Comparison of ENCODE assay signal across 32 cellular contexts in the genomic region with DNA sequence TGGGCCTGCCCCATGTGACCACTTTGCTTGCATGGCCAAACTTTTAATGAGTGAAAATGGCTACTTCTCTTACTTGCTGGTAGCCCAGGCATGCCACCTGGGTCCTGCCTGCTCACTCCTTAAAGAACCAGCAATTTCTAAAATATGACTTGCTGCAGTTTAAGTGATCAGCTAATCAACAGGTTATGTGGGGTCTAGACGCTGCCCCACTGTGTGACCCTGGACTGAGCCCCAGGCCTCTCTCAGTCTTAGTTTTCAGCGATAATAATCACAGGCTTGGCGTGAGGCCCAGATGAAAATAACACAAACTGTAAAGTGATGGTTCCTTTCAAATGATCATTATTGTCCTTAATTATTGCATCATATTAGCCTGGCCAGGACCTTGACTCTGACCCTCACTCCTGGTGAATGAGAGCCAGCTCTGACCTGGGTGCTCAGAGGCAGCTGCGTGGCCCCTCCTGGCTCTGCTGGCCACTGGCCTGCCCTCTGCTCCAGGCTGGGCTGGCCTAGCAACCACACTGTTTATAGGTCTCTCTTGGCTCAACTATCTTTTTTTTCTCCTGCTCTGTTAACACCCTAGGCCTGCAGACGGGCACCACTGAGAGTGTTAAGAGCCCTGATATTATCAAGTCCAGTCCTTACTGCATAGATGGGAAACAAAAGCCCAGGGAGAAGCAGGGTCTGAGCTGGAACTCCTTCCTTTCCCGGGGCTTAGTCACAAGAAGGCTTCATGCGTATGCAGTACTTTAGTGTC.
DNase-seq lines count a peak whose midpoint lies in the region; ATAC-seq, FAIRE-seq and TF ChIP-seq lines count a peak whose summit lies in the region.
"Had no signal": no experiment of that assay in that cellular context is flagged by ENCODE, and none has a peak within 500 bp of the region (broad histone marks: within the 10 kb centered on the region; RNA-seq: fewer than 3 reads in every experiment).

No MANE protein-coding gene starts in this region.

- H3K36me3 Mint-ChIP-seq in activated CD4-positive, alpha-beta T cell treated with anti-CD3 and anti-CD28 coated beads, Interleukin-2, amount 10 ng/mL, durations not matched to agents 24 days and 14 days (ENCODE audit: low read depth): no peaks in the 10 kb centered on the region
- H3K36me3 Mint-ChIP-seq: activated naive CD4-positive, alpha-beta T cell treated with anti-CD3 and anti-CD28 coated beads, Interleukin-2, amount 50 U/mL, for 72 hours; naive thymus-derived CD4-positive, alpha-beta T cell had no signal

- TF ChIP-seq EP300 in HepG2 (IDR thresholded peaks at IDR 0.05; ENCODE audit: low read depth in 2 of 2, low read length in 2 of 2) (no peak), HepG2 (CRISPR knock-in tag; IDR thresholded peaks at IDR 0.05; ENCODE audit: borderline replicate concordance) (no peak)

- H3K9ac ChIP-seq in HepG2 (ENCODE audit: insufficient read depth, low read depth, low read length): no peak overlapping the region
- H3K9ac ChIP-seq: KMS-11 had no signal

- H3K4me3 ChIP-seq in HepG2 (replicated peaks in 1 of 3; ENCODE audit: insufficient read depth in 1 of 3, low read depth in 2 of 3, low read length in 3 of 3) (no peak overlapping the region), gastrocnemius medialis (no peak overlapping the region)
- H3K4me3 ChIP-seq: psoas muscle, transverse colon had no signal

- FAIRE-seq in HepG2 (lab: Jason Lieb, UNC): no peak
- FAIRE-seq: islet of Langerhans had no signal

- TF ChIP-seq POLR2A in HepG2 (IDR thresholded peaks at IDR 0.05; ENCODE audit: insufficient read depth in 1 of 2, low read depth in 2 of 2, low read length in 2 of 2) (no peak), gastrocnemius medialis (IDR thresholded peaks at IDR 0.05) (no peak)

- H3K27me3 ChIP-seq in HepG2 (ENCODE audit: control insufficient read depth in 1 of 2, insufficient read depth in 2 of 2, low read length in 2 of 2): peaks cover 6 to 41% of the 10 kb centered on the region in 2 experiments; a peak in 3 of 5 replicates
- H3K27me3 ChIP-seq in gastrocnemius medialis: no peaks in the 10 kb centered on the region
- H3K27me3 ChIP-seq: brain microvascular endothelial cell, transverse colon had no signal

- POLR2A ChIA-PET in HepG2 (lab: Yijun Ruan, JAX): no interaction called here

- H3K27ac ChIP-seq in HepG2 (ENCODE audit: extremely low read length, insufficient read depth, low read length) (no peak overlapping the region), gastrocnemius medialis (no peak overlapping the region)
- H3K27ac ChIP-seq: brain microvascular endothelial cell, KMS-11, psoas muscle, transverse colon had no signal

- no peak for ATAC-seq in HepG2
- ATAC-seq in gastrocnemius medialis: no peak
- ATAC-seq: activated naive CD4-positive, alpha-beta T cell treated with anti-CD3 and anti-CD28 coated beads, Interleukin-2, amount 50 U/mL, for 72 hours; naive thymus-derived CD4-positive, alpha-beta T cell; PC-3; psoas muscle had no signal

- no peaks in the 10 kb centered on the region for H4K20me1 ChIP-seq in HepG2 (ENCODE audit: insufficient read depth, low read length)

- H3K4me1 ChIP-seq in HepG2 (ENCODE audit: insufficient read depth, low read length): peaks cover 5% of the 10 kb centered on the region; the same call in 1 of the 2 replicates
- peaks cover 0 to 5% of the 10 kb centered on the region in 2 donors for H3K4me1 ChIP-seq in gastrocnemius medialis
- H3K4me1 ChIP-seq: psoas muscle had no signal

- CTCF ChIA-PET in HepG2 (lab: Yijun Ruan, JAX; ENCODE audit: low intra/inter-chr PET ratio, low total read pairs): no interaction called here

- TF ChIP-seq CTCF in HepG2 (CRISPR knock-in tag; IDR thresholded peaks at IDR 0.05) (no peak), gastrocnemius medialis (IDR thresholded peaks at IDR 0.05 in 4 of 5, conservative IDR thresholded peaks at IDR 0.05 in 1 of 5) (no peak)

- no TSS peak for BruUV-seq in HepG2 (replicated peaks; lab: Mats Ljungman, UMichigan)

- 13% methylated on average over 6 of the region's 7 CpGs for WGBS in HepG2 (ENCODE audit: low lambda C conversion rate)

- H3K9me3 ChIP-seq in HepG2 (ENCODE audit: low read length): no peaks in the 10 kb centered on the region
- no peaks in the 10 kb centered on the region for H3K9me3 ChIP-seq in gastrocnemius medialis
- H3K9me3 ChIP-seq: psoas muscle, transverse colon had no signal

- in situ Hi-C loops in HepG2 (cut with HindIII; ENCODE audit: extremely low pct_ligation_motif_present, low pct_unique_long_range_greater_than_20kb) (loop anchor here (10.0 kb wide), 1 partner anchor 820 kb away; no protein-coding TSS in a partner anchor), gastrocnemius medialis (cut with MboI; ENCODE audit: low sequenced_read_pairs in 4 of 4) (loop anchor here in 2 of 4 donors (5.0 kb wide), 1 partner anchor 308 kb away; no protein-coding TSS in a partner anchor)

- H3K27ac Mint-ChIP-seq in activated CD4-positive, alpha-beta T cell treated with anti-CD3 and anti-CD28 coated beads, Interleukin-2, amount 10 ng/mL, durations not matched to agents 24 days and 14 days: no peak overlapping the region
- H3K27ac Mint-ChIP-seq: activated naive CD4-positive, alpha-beta T cell treated with anti-CD3 and anti-CD28 coated beads, Interleukin-2, amount 50 U/mL, for 72 hours; CD4-positive, alpha-beta T cell; naive thymus-derived CD4-positive, alpha-beta T cell had no signal

- H2AFZ ChIP-seq in HepG2 (ENCODE audit: low read length): no peak overlapping the region

- H3K4me3 Mint-ChIP-seq in activated CD4-positive, alpha-beta T cell treated with anti-CD3 and anti-CD28 coated beads, Interleukin-2, amount 10 ng/mL, durations not matched to agents 24 days and 14 days: no peak overlapping the region
- H3K4me3 Mint-ChIP-seq: naive thymus-derived CD4-positive, alpha-beta T cell had no signal

- H3K27me3 Mint-ChIP-seq in activated CD4-positive, alpha-beta T cell treated with anti-CD3 and anti-CD28 coated beads, Interleukin-2, amount 10 ng/mL, durations not matched to agents 24 days and 14 days: peaks cover 2% of the 10 kb centered on the region
- H3K27me3 Mint-ChIP-seq: CD4-positive, alpha-beta T cell had no signal

- peak; percentile 47 for DNase-seq in activated CD4-positive, alpha-beta T cell treated with anti-CD3 and anti-CD28 coated beads, Interleukin-2, amount 10 ng/mL, durations not matched to agents 24 days and 14 days
- no peak for DNase-seq in activated CD4-positive, alpha-beta T cell treated with anti-CD3 and anti-CD28 coated beads, Interleukin-2, amount 50 U/mL, for 1 hour
- DNase-seq in fibroblast of peridontal ligament (ENCODE audit: extremely low read depth) (peak; percentile 13), HepG2 (ENCODE audit: low spot score) (no peak), hepatic stellate cell (ENCODE audit: low spot score) (no peak), DMS 273 treated with DMSO at 0.1 percent for 48 hours (lab: John Stamatoyannopoulos, UW) (no peak), gastrocnemius medialis (no peak), dermis blood vessel endothelial cell (no peak)
- DNase-seq: 8988T; AML-193; amygdala; brain microvascular endothelial cell; CD4-positive, alpha-beta T cell; H7; MM.1S; naive thymus-derived CD4-positive, alpha-beta T cell; NCI-H1105 treated with DMSO at 0.1 percent for 48 hours; NCI-H187 treated with DMSO at 0.1 percent for 48 hours; NCI-H2171 treated with DMSO at 0.1 percent for 48 hours; NCI-H510A; NK-92 treated with Interleukin-12 subunit alpha and Interleukin-12 subunit beta, amount 100 ng/mL, for 24 hours; nucleus accumbens; PC-3; psoas muscle; SHP77; stimulated activated CD4-positive, alpha-beta T cell treated with anti-CD3 and anti-CD28 coated beads, Interleukin-15, amount 100 ng/mL, for 24 hours; stimulated activated CD4-positive, alpha-beta T cell treated with anti-CD3 and anti-CD28 coated beads, Interleukin-4, amount 100 ng/mL, for 4 hours; T-helper 2 cell; transverse colon had no signal

- H3K79me2 ChIP-seq in HepG2 (ENCODE audit: insufficient read depth, low read length): no peaks in the 10 kb centered on the region

- intact Hi-C loops in activated CD4-positive, alpha-beta T cell treated with anti-CD3 and anti-CD28 coated beads, Interleukin-2, amount 10 ng/mL, durations not matched to agents 24 days and 14 days (cut with micrococcal nuclease): no loop called here
- intact Hi-C loops in HepG2 (cut with micrococcal nuclease; ENCODE audit: unreplicated experiment) (no loop called here), gastrocnemius medialis (cut with DNase I; ENCODE audit: low total_unique reads) (no loop called here)

- TF ChIP-seq RAD21 in HepG2 (CRISPR knock-in tag; IDR thresholded peaks at IDR 0.05): no peak

- no peaks in the 10 kb centered on the region for H3K9me3 Mint-ChIP-seq in activated CD4-positive, alpha-beta T cell treated with anti-CD3 and anti-CD28 coated beads, Interleukin-2, amount 10 ng/mL, durations not matched to agents 24 days and 14 days
- H3K9me3 Mint-ChIP-seq: activated naive CD4-positive, alpha-beta T cell treated with anti-CD3 and anti-CD28 coated beads, Interleukin-2, amount 50 U/mL, for 72 hours; CD4-positive, alpha-beta T cell; naive thymus-derived CD4-positive, alpha-beta T cell had no signal

- peaks cover 7% of the 10 kb centered on the region for H3K4me1 Mint-ChIP-seq in activated CD4-positive, alpha-beta T cell treated with anti-CD3 and anti-CD28 coated beads, Interleukin-2, amount 10 ng/mL, durations not matched to agents 24 days and 14 days

- no peak overlapping the region for H3K4me2 ChIP-seq in HepG2 (ENCODE audit: low read depth, low read length)
- H3K4me2 ChIP-seq: KMS-11 had no signal

- no peaks in the 10 kb centered on the region for H3K36me3 ChIP-seq in HepG2 (replicated peaks in 1 of 2; ENCODE audit: control insufficient read depth in 1 of 2, insufficient read depth in 2 of 2, low read length in 2 of 2)
- H3K36me3 ChIP-seq in gastrocnemius medialis: no peaks in the 10 kb centered on the region
- H3K36me3 ChIP-seq: brain microvascular endothelial cell, transverse colon had no signal

TF ChIP-seq in HepG2, 621 proteins besides CTCF, POLR2A, EP300 and RAD21 (continues in another document):
- TF ChIP-seq MZF1 (CRISPR knock-in tag; IDR thresholded peaks at IDR 0.05; ENCODE audit: borderline replicate concordance) (no peak), TRIM22 (IDR thresholded peaks at IDR 0.05) (no peak), ZNF367 (CRISPR knock-in tag; IDR thresholded peaks at IDR 0.05; ENCODE audit: borderline replicate concordance) (no peak), RELA (CRISPR knock-in tag; IDR thresholded peaks at IDR 0.05) (no peak), ZNF720 (CRISPR knock-in tag; IDR thresholded peaks at IDR 0.05) (no peak)

Comparison
In these comparisons a context has a peak if more than half of its experiments do, and no peak if none do; other contexts are left out.
1. DNase-seq: peak in activated CD4-positive, alpha-beta T cell treated with anti-CD3 and anti-CD28 coated beads, Interleukin-2, amount 10 ng/mL, durations not matched to agents 24 days and 14 days (single experiment) and fibroblast of peridontal ligament (single experiment); none in activated CD4-positive, alpha-beta T cell treated with anti-CD3 and anti-CD28 coated beads, Interleukin-2, amount 50 U/mL, for 1 hour (single experiment), HepG2 (single experiment), hepatic stellate cell (single experiment), DMS 273 treated with DMSO at 0.1 percent for 48 hours (single experiment), gastrocnemius medialis (0 of 2) and dermis blood vessel endothelial cell (single experiment).